8 cellular contexts compared by ENCODE assay signal in genomic region chr1:58968360-58968952, GRCh38.
DNase-seq lines count a peak whose midpoint lies in the region; ATAC-seq and TF ChIP-seq lines count a peak whose summit lies in the region.

No MANE protein-coding gene starts in this region.

- peak overlapping the region; percentile 21 for H3K4me3 Mint-ChIP-seq in natural killer cell treated with Interleukin-12 subunit alpha and Interleukin-12 subunit beta and Interleukin-15 and Interleukin-18, amount 100 ng/mL, for 72 hours

- TF ChIP-seq CTCF in epithelial cell of proximal tubule (conservative IDR thresholded peaks at IDR 0.05; ENCODE audit: low read depth, low read length), result no peak

- H3K4me3 ChIP-seq in ACC112 (ENCODE audit: low read depth, low read length), result no peak overlapping the region
- H3K4me3 ChIP-seq in epithelial cell of proximal tubule (ENCODE audit: low read depth, low read length), result no peak overlapping the region

- peak; percentile 56 for DNase-seq in epithelial cell of proximal tubule (ENCODE audit: low read depth)
- no peak for DNase-seq in natural killer cell treated with Interleukin-12 subunit alpha and Interleukin-12 subunit beta and Interleukin-15 and Interleukin-18, amount 100 ng/mL, for 72 hours (ENCODE audit: low spot score)
- no peak for DNase-seq in NK-92 treated with Interleukin-12 subunit alpha and Interleukin-12 subunit beta, amount 100 ng/mL, for 24 hours (lab: John Stamatoyannopoulos, UW)
- DNase-seq in NCI-H1694 (lab: John Stamatoyannopoulos, UW), result no peak

- H3K79me2 ChIP-seq in ACC112 (ENCODE audit: control insufficient read depth, insufficient read depth, low read length, unreplicated experiment), result no peaks in the 10 kb centered on the region

- H3K36me3 Mint-ChIP-seq in natural killer cell treated with Interleukin-12 subunit alpha and Interleukin-12 subunit beta and Interleukin-15 and Interleukin-18, amount 100 ng/mL, for 72 hours, result no peaks in the 10 kb centered on the region

- peak overlapping the region; percentile 80 to 84 for H3K27ac Mint-ChIP-seq in natural killer cell treated with Interleukin-12 subunit alpha and Interleukin-12 subunit beta and Interleukin-15 and Interleukin-18, amount 100 ng/mL, for 72 hours

- H3K4me1 ChIP-seq in ACC112 (ENCODE audit: control insufficient read depth, insufficient read depth, low read length, unreplicated experiment), result peaks cover 6% of the 10 kb centered on the region

- no peaks in the 10 kb centered on the region for H3K27me3 Mint-ChIP-seq in natural killer cell treated with Interleukin-12 subunit alpha and Interleukin-12 subunit beta and Interleukin-15 and Interleukin-18, amount 100 ng/mL, for 72 hours

- H3K4me1 Mint-ChIP-seq in natural killer cell treated with Interleukin-12 subunit alpha and Interleukin-12 subunit beta and Interleukin-15 and Interleukin-18, amount 100 ng/mL, for 72 hours (ENCODE audit: low read depth in 2 of 2), result peaks cover 19 to 22% of the 10 kb centered on the region in 2 donors

- H3K36me3 ChIP-seq in ACC112 (ENCODE audit: insufficient read depth, low read length), result no peaks in the 10 kb centered on the region

- ATAC-seq in GM18870 (IDR thresholded peaks at IDR 0.05; ENCODE audit: unreplicated experiment), result peak; percentile 86
- ATAC-seq in HG03045 (IDR thresholded peaks at IDR 0.05; ENCODE audit: unreplicated experiment), result peak; percentile 85
- peak; percentile 80 for ATAC-seq in SK-N-SH treated with all-trans-retinoic acid at 6 μM for 48 hours
- ATAC-seq in natural killer cell treated with Interleukin-12 subunit alpha and Interleukin-12 subunit beta and Interleukin-15 and Interleukin-18, amount 100 ng/mL, for 72 hours, result peak in 1 of 2 donors; percentile 43

- no peaks in the 10 kb centered on the region for H3K27me3 ChIP-seq in ACC112 (ENCODE audit: insufficient read depth, low read length)

- no peaks in the 10 kb centered on the region for H3K9me3 Mint-ChIP-seq in natural killer cell treated with Interleukin-12 subunit alpha and Interleukin-12 subunit beta and Interleukin-15 and Interleukin-18, amount 100 ng/mL, for 72 hours

- H3K27ac ChIP-seq in ACC112 (ENCODE audit: low read depth, low read length), result no peak overlapping the region

- H2AFZ ChIP-seq in ACC112 (ENCODE audit: low read length, unreplicated experiment), result peak overlapping the region; percentile 61

TF ChIP-seq in SK-N-SH treated with all-trans-retinoic acid at 6 μM for 48 hours, 23 proteins besides CTCF, POLR2A, EP300 and RAD21:
- TF ChIP-seq ZNF70 (CRISPR knock-in tag; IDR thresholded peaks at IDR 0.05) (peak; percentile 90), ZFP30 (CRISPR knock-in tag; IDR thresholded peaks at IDR 0.05) (no peak), POU6F1 (CRISPR knock-in tag; IDR thresholded peaks at IDR 0.05; ENCODE audit: borderline replicate concordance, low read depth) (no peak), OSR1 (CRISPR knock-in tag; IDR thresholded peaks at IDR 0.05) (no peak), ZNF565 (CRISPR knock-in tag; conservative IDR thresholded peaks at IDR 0.05; ENCODE audit: low read depth) (no peak)
